1 cellular context compared by ENCODE assay signal in genomic region chr17:30594953-30595371, GRCh38.
A peak's percentile ranks its signal among the peaks of the same experiment; 100 is the strongest.
TF ChIP-seq lines count a peak whose summit lies in the region.
"Not testable (repeated sequence)": the region's sequence is repeated elsewhere in the genome, so short reads cannot be mapped to it uniquely, and the experiment has no call there.

No MANE protein-coding gene starts in this region.

TF ChIP-seq in HepG2, 621 proteins besides CTCF, POLR2A, EP300 and RAD21 (continued from another document and continues in another):
- TF ChIP-seq, protein P1, sequence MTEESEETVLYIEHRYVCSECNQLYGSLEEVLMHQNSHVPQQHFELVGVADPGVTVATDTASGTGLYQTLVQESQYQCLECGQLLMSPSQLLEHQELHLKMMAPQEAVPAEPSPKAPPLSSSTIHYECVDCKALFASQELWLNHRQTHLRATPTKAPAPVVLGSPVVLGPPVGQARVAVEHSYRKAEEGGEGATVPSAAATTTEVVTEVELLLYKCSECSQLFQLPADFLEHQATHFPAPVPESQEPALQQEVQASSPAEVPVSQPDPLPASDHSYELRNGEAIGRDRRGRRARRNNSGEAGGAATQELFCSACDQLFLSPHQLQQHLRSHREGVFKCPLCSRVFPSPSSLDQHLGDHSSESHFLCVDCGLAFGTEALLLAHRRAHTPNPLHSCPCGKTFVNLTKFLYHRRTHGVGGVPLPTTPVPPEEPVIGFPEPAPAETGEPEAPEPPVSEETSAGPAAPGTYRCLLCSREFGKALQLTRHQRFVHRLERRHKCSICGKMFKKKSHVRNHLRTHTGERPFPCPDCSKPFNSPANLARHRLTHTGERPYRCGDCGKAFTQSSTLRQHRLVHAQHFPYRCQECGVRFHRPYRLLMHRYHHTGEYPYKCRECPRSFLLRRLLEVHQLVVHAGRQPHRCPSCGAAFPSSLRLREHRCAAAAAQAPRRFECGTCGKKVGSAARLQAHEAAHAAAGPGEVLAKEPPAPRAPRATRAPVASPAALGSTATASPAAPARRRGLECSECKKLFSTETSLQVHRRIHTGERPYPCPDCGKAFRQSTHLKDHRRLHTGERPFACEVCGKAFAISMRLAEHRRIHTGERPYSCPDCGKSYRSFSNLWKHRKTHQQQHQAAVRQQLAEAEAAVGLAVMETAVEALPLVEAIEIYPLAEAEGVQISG (CRISPR knock-in tag; IDR thresholded peaks at IDR 0.05) = 0 out of 2 replicates have a peak, but pooled peaks have one; percentile 21
- TF ChIP-seq HMG20A (CRISPR knock-in tag; IDR thresholded peaks at IDR 0.05; ENCODE audit: borderline replicate concordance) = peak; percentile 45; the same call in 1 of the 2 replicates
- TF ChIP-seq, protein P2, sequence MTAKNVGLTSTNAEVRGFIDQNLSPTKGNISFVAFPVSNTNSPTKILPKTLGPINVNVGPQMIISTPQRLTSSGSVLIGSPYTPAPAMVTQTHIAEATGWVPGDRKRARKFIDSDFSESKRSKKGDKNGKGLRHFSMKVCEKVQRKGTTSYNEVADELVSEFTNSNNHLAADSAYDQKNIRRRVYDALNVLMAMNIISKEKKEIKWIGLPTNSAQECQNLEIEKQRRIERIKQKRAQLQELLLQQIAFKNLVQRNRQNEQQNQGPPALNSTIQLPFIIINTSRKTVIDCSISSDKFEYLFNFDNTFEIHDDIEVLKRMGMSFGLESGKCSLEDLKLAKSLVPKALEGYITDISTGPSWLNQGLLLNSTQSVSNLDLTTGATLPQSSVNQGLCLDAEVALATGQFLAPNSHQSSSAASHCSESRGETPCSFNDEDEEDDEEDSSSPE (CRISPR knock-in tag; IDR thresholded peaks at IDR 0.05) = 0 out of 2 replicates have a peak, but pooled peaks have one; percentile 26
- TF ChIP-seq GMEB1 (CRISPR knock-in tag; IDR thresholded peaks at IDR 0.05; ENCODE audit: borderline replicate concordance) = peak; percentile 16; the same call in 1 of the 2 replicates
- TF ChIP-seq, protein P3, sequence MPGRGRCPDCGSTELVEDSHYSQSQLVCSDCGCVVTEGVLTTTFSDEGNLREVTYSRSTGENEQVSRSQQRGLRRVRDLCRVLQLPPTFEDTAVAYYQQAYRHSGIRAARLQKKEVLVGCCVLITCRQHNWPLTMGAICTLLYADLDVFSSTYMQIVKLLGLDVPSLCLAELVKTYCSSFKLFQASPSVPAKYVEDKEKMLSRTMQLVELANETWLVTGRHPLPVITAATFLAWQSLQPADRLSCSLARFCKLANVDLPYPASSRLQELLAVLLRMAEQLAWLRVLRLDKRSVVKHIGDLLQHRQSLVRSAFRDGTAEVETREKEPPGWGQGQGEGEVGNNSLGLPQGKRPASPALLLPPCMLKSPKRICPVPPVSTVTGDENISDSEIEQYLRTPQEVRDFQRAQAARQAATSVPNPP (CRISPR knock-in tag; IDR thresholded peaks at IDR 0.05) = 0 out of 2 replicates have a peak, but pooled peaks have one; percentile 38
- peak; percentile 42; the same call in 1 of the 2 replicates for TF ChIP-seq ZNF652 (CRISPR knock-in tag; IDR thresholded peaks at IDR 0.05; ENCODE audit: borderline replicate concordance, low read depth)
- 0 out of 2 replicates have a peak, but pooled peaks have one; percentile 28 for TF ChIP-seq ZSCAN31 (CRISPR knock-in tag; IDR thresholded peaks at IDR 0.05; ENCODE audit: low read depth)
- TF ChIP-seq CEBPG (CRISPR knock-in tag; IDR thresholded peaks at IDR 0.05) = peak; percentile 5; the same call in 1 of the 2 replicates
- TF ChIP-seq ZFP1 (CRISPR knock-in tag; IDR thresholded peaks at IDR 0.05) = 0 out of 2 replicates have a peak, but pooled peaks have one; percentile 25
- peak; percentile 35; the same call in 1 of the 2 replicates for TF ChIP-seq KAT7 (CRISPR knock-in tag; IDR thresholded peaks at IDR 0.05; ENCODE audit: borderline replicate concordance)
- TF ChIP-seq STAT6 (CRISPR knock-in tag; IDR thresholded peaks at IDR 0.05; ENCODE audit: borderline replicate concordance) = 0 out of 2 replicates have a peak, but pooled peaks have one; percentile 34
- peak; percentile 49; the same call in 1 of the 2 replicates for TF ChIP-seq ZBTB38 (CRISPR knock-in tag; IDR thresholded peaks at IDR 0.05)
- 0 out of 2 replicates have a peak, but pooled peaks have one; percentile 31 for TF ChIP-seq ZBTB7B (CRISPR knock-in tag; IDR thresholded peaks at IDR 0.05)
- TF ChIP-seq SPEN (CRISPR knock-in tag; IDR thresholded peaks at IDR 0.05; ENCODE audit: low read depth) = peak; percentile 49; the same call in 1 of the 2 replicates
- 0 out of 2 replicates have a peak, but pooled peaks have one; percentile 24 for TF ChIP-seq ZNF710 (CRISPR knock-in tag; IDR thresholded peaks at IDR 0.05; ENCODE audit: borderline replicate concordance)
- peak; percentile 65 for TF ChIP-seq HOXA3 (CRISPR knock-in tag; IDR thresholded peaks at IDR 0.05)
- peak; percentile 65 for TF ChIP-seq PHF21A (CRISPR knock-in tag; IDR thresholded peaks at IDR 0.05)
- peak; percentile 25; the same call in 1 of the 2 replicates for TF ChIP-seq SALL1 (CRISPR knock-in tag; IDR thresholded peaks at IDR 0.05)
- TF ChIP-seq DMAP1 (CRISPR knock-in tag; IDR thresholded peaks at IDR 0.05) = peak; percentile 73; the same call in 1 of the 2 replicates
- peak; percentile 21; the same call in 1 of the 2 replicates for TF ChIP-seq HDAC2 (CRISPR knock-in tag; IDR thresholded peaks at IDR 0.05)
- not testable (repeated sequence) for TF ChIP-seq FOXA1 (IDR thresholded peaks at IDR 0.05)
- peak; percentile 76 for TF ChIP-seq FOXA1 (CRISPR knock-in tag; IDR thresholded peaks at IDR 0.05)
- TF ChIP-seq MAX (IDR thresholded peaks at IDR 0.05) = peak; percentile 56; the same call in 1 of the 2 replicates
- peak; percentile 69 for TF ChIP-seq ARID5B (CRISPR knock-in tag; IDR thresholded peaks at IDR 0.05)
- TF ChIP-seq ZNF18 (CRISPR knock-in tag; IDR thresholded peaks at IDR 0.05; ENCODE audit: insufficient replicate concordance) = peak; percentile 41
- TF ChIP-seq ZNF331 (CRISPR knock-in tag; IDR thresholded peaks at IDR 0.05) = 0 out of 2 replicates have a peak, but pooled peaks have one; percentile 28
- peak; percentile 80; the same call in 1 of the 2 replicates for TF ChIP-seq ZSCAN29 (CRISPR knock-in tag; conservative IDR thresholded peaks at IDR 0.05)
- TF ChIP-seq TARDBP (CRISPR knock-in tag; IDR thresholded peaks at IDR 0.05) = 0 out of 2 replicates have a peak, but pooled peaks have one; percentile 10
- peak; percentile 75; the same call in 1 of the 2 replicates for TF ChIP-seq HNF1A (IDR thresholded peaks at IDR 0.05; ENCODE audit: low read depth)
- peak; percentile 81; the same call in 1 of the 2 replicates for TF ChIP-seq HNF1A (CRISPR knock-in tag; IDR thresholded peaks at IDR 0.05; ENCODE audit: borderline replicate concordance)
